Comparison of ENCODE assay signal across 15 cellular contexts in the genomic region with DNA sequence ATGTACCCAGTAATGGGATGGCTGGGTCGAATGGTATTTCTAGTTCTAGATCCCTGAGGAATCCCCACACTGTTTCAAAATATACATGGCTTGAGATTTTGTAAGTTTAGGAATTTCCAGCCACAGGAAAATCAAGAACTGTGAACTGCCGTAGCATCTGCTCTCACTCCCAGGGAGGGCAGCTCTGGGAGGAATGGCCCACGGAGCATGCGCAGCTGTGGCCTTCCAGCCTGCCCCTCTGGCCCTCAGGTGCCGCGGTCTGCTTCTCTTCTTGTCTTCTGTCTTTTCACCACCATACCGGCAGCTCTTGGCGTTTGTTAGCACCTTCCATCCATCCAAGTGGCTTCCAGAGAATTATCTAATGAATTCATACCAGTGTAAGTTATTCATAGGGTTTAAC.
"Had no signal": no experiment of that assay in that cellular context is flagged by ENCODE, and none has a peak within 500 bp of the region (broad histone marks: within the 10 kb centered on the region; RNA-seq: fewer than 3 reads in every experiment).

No MANE protein-coding gene starts in this region.

- H3K36me3 Mint-ChIP-seq: activated CD4-positive, alpha-beta memory T cell treated with anti-CD3 and anti-CD28 coated beads for 36 hours; activated naive CD8-positive, alpha-beta T cell had no signal

- H3K36me3 ChIP-seq: brain microvascular endothelial cell, lower lobe of right lung, stomach, thoracic aorta had no signal

- H3K4me3 ChIP-seq: lower lobe of right lung, stomach, thoracic aorta had no signal

- H3K27me3 ChIP-seq: brain microvascular endothelial cell had no signal

- H3K4me3 Mint-ChIP-seq: activated CD4-positive, alpha-beta memory T cell treated with anti-CD3 and anti-CD28 coated beads for 36 hours; activated naive CD8-positive, alpha-beta T cell; activated T-cell treated with anti-CD3 and anti-CD28 coated beads, Interleukin-2, amount 50 U/mL, for 4 hours had no signal

- H3K9me3 ChIP-seq: lower lobe of right lung, stomach, thoracic aorta had no signal

- H3K9me3 Mint-ChIP-seq: activated CD4-positive, alpha-beta memory T cell treated with anti-CD3 and anti-CD28 coated beads for 36 hours; activated T-cell treated with anti-CD3 and anti-CD28 coated beads, Interleukin-2, amount 50 U/mL, for 4 hours had no signal

- H3K27ac ChIP-seq: brain microvascular endothelial cell, lower lobe of right lung, thoracic aorta, VCaP had no signal

- H3K27ac Mint-ChIP-seq: activated CD4-positive, alpha-beta memory T cell treated with anti-CD3 and anti-CD28 coated beads for 36 hours; activated naive CD8-positive, alpha-beta T cell had no signal

- DNase-seq: activated CD4-positive, alpha-beta memory T cell treated with anti-CD3 and anti-CD28 coated beads for 36 hours; activated effector memory CD4-positive, alpha-beta T cell treated with anti-CD3 and anti-CD28 coated beads, Interleukin-2, amount 50 U/mL, for 16 hours; activated T-cell treated with anti-CD3 and anti-CD28 coated beads, Interleukin-2, amount 50 U/mL, for 4 hours; brain microvascular endothelial cell; cortex of kidney; effector CD8-positive, alpha-beta T cell; head of caudate nucleus; lower lobe of right lung; naive B cell; SIG-M5; stomach had no signal

- ATAC-seq: activated T-cell treated with anti-CD3 and anti-CD28 coated beads, Interleukin-2, amount 50 U/mL, for 4 hours; lower lobe of right lung; sciatic nerve had no signal
